ENCODE assay signal across 14 cellular contexts in the genomic region with DNA sequence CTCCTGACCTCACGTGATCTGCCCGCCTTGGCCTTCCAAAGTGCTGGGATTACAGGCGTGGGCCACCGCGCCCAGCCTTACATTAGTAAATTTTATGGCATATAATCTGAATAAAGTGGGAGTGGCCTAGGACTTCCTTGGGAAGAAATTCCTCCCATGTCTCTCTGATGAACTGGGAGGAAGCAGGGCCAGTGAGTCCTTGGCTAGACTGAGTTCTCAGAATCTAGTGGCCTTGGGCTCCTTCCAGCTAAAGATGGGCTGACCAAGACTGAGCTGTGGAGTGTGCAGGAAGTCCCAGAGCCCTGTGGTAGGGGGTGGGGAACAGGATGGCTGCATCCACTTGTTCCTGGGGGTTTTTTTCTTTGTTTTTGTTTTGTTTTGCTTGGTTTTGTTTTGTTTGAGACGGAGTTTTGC. TPM values are rescaled to one million over a fixed set of nuclear protein-coding genes. Genes with fewer than 3 reads are reported as not detected.
DNase-seq lines count a peak whose midpoint lies in the region; ATAC-seq, FAIRE-seq and TF ChIP-seq lines count a peak whose summit lies in the region.
"Had no signal": no experiment of that assay in that cellular context is flagged by ENCODE, and none has a peak within 500 bp of the region (broad histone marks: within the 10 kb centered on the region; RNA-seq: fewer than 3 reads in every experiment).

No MANE protein-coding gene starts in this region.

- POLR2A ChIA-PET in HepG2 (lab: Yijun Ruan, JAX), result no interaction called here

- H4K20me1 ChIP-seq in HepG2 (ENCODE audit: insufficient read depth, low read length), result no peaks in the 10 kb centered on the region

- no peak for ATAC-seq in HepG2
- ATAC-seq: PC-3 had no signal

- H2AFZ ChIP-seq in HepG2 (ENCODE audit: low read length), result no peak overlapping the region

- H3K4me1 ChIP-seq in HepG2 (ENCODE audit: insufficient read depth, low read length) (peaks cover 96% of the 10 kb centered on the region), thyroid gland (peaks cover 6 to 50% of the 10 kb centered on the region in 2 donors)

- H3K27ac Mint-ChIP-seq in dendritic cell treated with granulocyte-macrophage colony-stimulating factor and Interleukin-4, amounts not matched to agents 40 ng/mL and 50 ng/mL, for 4 days, result peak overlapping the region; percentile 64

- no peak for FAIRE-seq in HepG2 (lab: Jason Lieb, UNC)

- H3K27me3 ChIP-seq in MG63 (no peaks in the 10 kb centered on the region), HepG2 (ENCODE audit: control insufficient read depth in 1 of 2, insufficient read depth in 2 of 2, low read length in 2 of 2) (no peaks in the 10 kb centered on the region), thyroid gland (no peaks in the 10 kb centered on the region)

- H3K27me3 Mint-ChIP-seq in dendritic cell treated with granulocyte-macrophage colony-stimulating factor and Interleukin-4, amounts not matched to agents 40 ng/mL and 50 ng/mL, for 4 days, result peaks cover 2% of the 10 kb centered on the region

- BruUV-seq in HepG2 (replicated peaks; lab: Mats Ljungman, UMichigan), result no TSS peak

- CTCF ChIA-PET in HepG2 (lab: Yijun Ruan, JAX; ENCODE audit: low intra/inter-chr PET ratio, low total read pairs), result interaction anchor here (1.8 to 4.0 kb wide), 2 partner anchors 8 to 204 kb away, joined by 28 to 37 read pairs; no protein-coding TSS in a partner anchor

- 94% methylated on average over 6 of the region's 6 CpGs for WGBS in HepG2 (ENCODE audit: low lambda C conversion rate)
- WGBS in thyroid gland, 2 donors, result 71 to 77% methylated on average over 6 of the region's 6 CpGs

- TF ChIP-seq RAD21 in HepG2 (CRISPR knock-in tag; IDR thresholded peaks at IDR 0.05), result no peak

- H3K4me1 Mint-ChIP-seq in dendritic cell treated with granulocyte-macrophage colony-stimulating factor and Interleukin-4, amounts not matched to agents 40 ng/mL and 50 ng/mL, for 4 days (ENCODE audit: low read depth), result peaks cover 52% of the 10 kb centered on the region

- DNase-seq in MG63, result peak; percentile 72
- DNase-seq in HepG2 (ENCODE audit: low spot score), result no peak
- peak in 1 of 2 donors; percentile 55 for DNase-seq in thyroid gland
- no peak for DNase-seq in NCI-H2227 treated with DMSO at 0.1 percent for 48 hours (lab: John Stamatoyannopoulos, UW)
- DNase-seq in D341Med (ENCODE audit: low spot score), result no peak
- no peak for DNase-seq in iPS-NIHi11 (ENCODE audit: low spot score)
- no peak for DNase-seq in LoVo (ENCODE audit: low spot score)
- DNase-seq: amniotic stem cell, Caco-2, Karpas-422, NCI-H2171, PC-3, T-helper 9 cell had no signal

- H3K36me3 Mint-ChIP-seq in dendritic cell treated with granulocyte-macrophage colony-stimulating factor and Interleukin-4, amounts not matched to agents 40 ng/mL and 50 ng/mL, for 4 days (ENCODE audit: low read depth), result peaks cover 30% of the 10 kb centered on the region

- H3K4me3 ChIP-seq in MG63 (no peak overlapping the region), HepG2 (replicated peaks in 1 of 3; ENCODE audit: insufficient read depth in 1 of 3, low read depth in 2 of 3, low read length in 3 of 3) (no peak overlapping the region), thyroid gland (replicated peaks in 1 of 3) (no peak overlapping the region)

- TF ChIP-seq CTCF in HepG2 (CRISPR knock-in tag; IDR thresholded peaks at IDR 0.05), result no peak
- TF ChIP-seq CTCF in thyroid gland (IDR thresholded peaks at IDR 0.05), result no peak

- H3K9me3 ChIP-seq in MG63 (no peaks in the 10 kb centered on the region), HepG2 (ENCODE audit: low read length) (no peaks in the 10 kb centered on the region), thyroid gland (no peaks in the 10 kb centered on the region)
- H3K9me3 ChIP-seq: Caco-2 had no signal

- H3K9ac ChIP-seq in HepG2 (ENCODE audit: insufficient read depth, low read depth, low read length), result no peak overlapping the region

- H3K4me2 ChIP-seq in HepG2 (ENCODE audit: low read depth, low read length), result no peak overlapping the region

- intact Hi-C loops in dendritic cell treated with granulocyte-macrophage colony-stimulating factor and Interleukin-4, amounts not matched to agents 40 ng/mL and 50 ng/mL, for 4 days (cut with micrococcal nuclease), result no loop called here
- intact Hi-C loops in HepG2 (cut with micrococcal nuclease; ENCODE audit: unreplicated experiment) (no loop called here), thyroid gland (cut with DNase I) (loop anchor here (5.0 kb wide), 1 partner anchor 204 kb away; no protein-coding TSS in a partner anchor)

- no peak for TF ChIP-seq EP300 in HepG2 (IDR thresholded peaks at IDR 0.05; ENCODE audit: low read depth in 2 of 2, low read length in 2 of 2)
- TF ChIP-seq EP300 in HepG2 (CRISPR knock-in tag; IDR thresholded peaks at IDR 0.05; ENCODE audit: borderline replicate concordance), result no peak

- TF ChIP-seq POLR2A in HepG2 (IDR thresholded peaks at IDR 0.05; ENCODE audit: insufficient read depth in 1 of 2, low read depth in 2 of 2, low read length in 2 of 2) (no peak), thyroid gland (IDR thresholded peaks at IDR 0.05) (no peak)

- no peaks in the 10 kb centered on the region for H3K79me2 ChIP-seq in HepG2 (ENCODE audit: insufficient read depth, low read length)

- H3K27ac ChIP-seq in HepG2 (ENCODE audit: extremely low read length, insufficient read depth, low read length) (no peak overlapping the region), thyroid gland (peak overlapping the region in 2 of 3 donors; percentile 68 to 78)

- H3K4me3 Mint-ChIP-seq in dendritic cell treated with granulocyte-macrophage colony-stimulating factor and Interleukin-4, amounts not matched to agents 40 ng/mL and 50 ng/mL, for 4 days, result no peak overlapping the region

- H3K36me3 ChIP-seq in MG63 (peaks cover 16% of the 10 kb centered on the region), HepG2 (replicated peaks in 1 of 2; ENCODE audit: control insufficient read depth in 1 of 2, insufficient read depth in 2 of 2, low read length in 2 of 2) (peaks cover 0 to 4% of the 10 kb centered on the region in 2 experiments; a peak in 2 of 5 replicates), thyroid gland (peaks cover 0 to 10% of the 10 kb centered on the region in 2 donors)

- H3K9me3 Mint-ChIP-seq in dendritic cell treated with granulocyte-macrophage colony-stimulating factor and Interleukin-4, amounts not matched to agents 40 ng/mL and 50 ng/mL, for 4 days, result no peaks in the 10 kb centered on the region

- in situ Hi-C loops in HepG2 (cut with HindIII; ENCODE audit: extremely low pct_ligation_motif_present, low pct_unique_long_range_greater_than_20kb), result no loop called here

RNA-seq across cellular contexts. Expression of gene NAGLU, which starts 10.0 kb away (rescaled TPM):
- total RNA-seq in MG63 (2014; rRNA removed; shearing (Covaris generic); ENCODE audit: low replicate concordance), result 18.5 and 46.4 TPM in 2 replicates
- total RNA-seq in HepG2 (2016; rRNA removed; fragmentation: Illumina TruSeq; extraction: Trizol), result 13.1 and 40.1 TPM in 2 replicates
- total RNA-seq in HepG2 (2016; cell fraction: cytosol; rRNA removed; fragmentation: Illumina TruSeq; extraction: Trizol; ENCODE audit: low read depth), result 11.7 and 11.8 TPM in 2 replicates
- 11.6 and 40.3 TPM in 2 replicates for total RNA-seq in HepG2 (2016; cell fraction: insoluble cytoplasmic fraction; rRNA removed; fragmentation: Illumina TruSeq; extraction: Trizol)
- 16.4 and 17.9 TPM in 2 replicates for total RNA-seq in HepG2 (2016; cell fraction: membrane; rRNA removed; fragmentation: Illumina TruSeq; extraction: Trizol)
- total RNA-seq in HepG2 (2016; cell fraction: nucleus; rRNA removed; fragmentation: Illumina TruSeq; extraction: Trizol), result 46.8 and 52.2 TPM in 2 replicates
- polyA plus RNA-seq in HepG2 (2011; rRNA removed), result 28.2 and 29.4 TPM in 2 replicates
- 19.2 and 36.3 TPM in 2 replicates for polyA plus RNA-seq in HepG2 (2011; cell fraction: cytosol; rRNA removed)
- 76.6 and 98.9 TPM in 2 replicates for polyA plus RNA-seq in HepG2 (2011; cell fraction: nucleus; rRNA removed)
- 20.7 and 21.0 TPM in 2 replicates for polyA plus RNA-seq in HepG2 (2012)
- polyA plus RNA-seq in HepG2 (2016; cell fraction: cytosol; fragmentation: Illumina TruSeq; extraction: Trizol; ENCODE audit: low read depth), result 8.0 and 8.6 TPM in 2 replicates
- polyA plus RNA-seq in HepG2 (2016; cell fraction: insoluble cytoplasmic fraction; fragmentation: Illumina TruSeq; extraction: Trizol; ENCODE audit: low read depth), result 12.0 and 16.4 TPM in 2 replicates
- 11.8 and 12.2 TPM in 2 replicates for polyA plus RNA-seq in HepG2 (2016; cell fraction: membrane; fragmentation: Illumina TruSeq; extraction: Trizol; ENCODE audit: low read depth)
- 83.1 and 85.8 TPM in 2 replicates for polyA plus RNA-seq in HepG2 (2016; cell fraction: nucleus; fragmentation: Illumina TruSeq; extraction: Trizol; ENCODE audit: insufficient read depth, low read depth)
- 23.9 and 52.5 TPM in 2 replicates for polyA minus RNA-seq in HepG2 (2011; rRNA and poly(A)+ RNA removed; ENCODE audit: low replicate concordance)
- 17.1 and 17.5 TPM in 2 replicates for polyA minus RNA-seq in HepG2 (2011; cell fraction: cytosol; rRNA and poly(A)+ RNA removed)
- polyA minus RNA-seq in HepG2 (2011; cell fraction: nucleus; rRNA and poly(A)+ RNA removed), result 31.7 and 32.4 TPM in 2 replicates
- 100 to 1,000 TPM in 2 of 4 donors, 10 to 100 TPM in 2; 56.7 to 140 (median 101) TPM for total RNA-seq in thyroid gland

RNA-seq across cellular contexts. Expression of gene HSD17B1, which starts 26.7 kb away (rescaled TPM):
- 0.59 and 2.8 TPM in 2 replicates for total RNA-seq in MG63 (2014; rRNA removed; shearing (Covaris generic); ENCODE audit: low replicate concordance)
- total RNA-seq in HepG2 (2016; rRNA removed; fragmentation: Illumina TruSeq; extraction: Trizol), result 0.77 and 0.93 TPM in 2 replicates
- 0.88 and 1.6 TPM in 2 replicates for total RNA-seq in HepG2 (2016; cell fraction: cytosol; rRNA removed; fragmentation: Illumina TruSeq; extraction: Trizol; ENCODE audit: low read depth)
- 1.00 and 1.1 TPM in 2 replicates for total RNA-seq in HepG2 (2016; cell fraction: insoluble cytoplasmic fraction; rRNA removed; fragmentation: Illumina TruSeq; extraction: Trizol)
- 0.71 and 0.90 TPM in 2 replicates for total RNA-seq in HepG2 (2016; cell fraction: membrane; rRNA removed; fragmentation: Illumina TruSeq; extraction: Trizol)
- 0.53 and 1.1 TPM in 2 replicates for total RNA-seq in HepG2 (2016; cell fraction: nucleus; rRNA removed; fragmentation: Illumina TruSeq; extraction: Trizol)
- polyA plus RNA-seq in HepG2 (2011; rRNA removed), result 0.34 and 0.54 TPM in 2 replicates
- polyA plus RNA-seq in HepG2 (2011; cell fraction: cytosol; rRNA removed), result 0.22 and 0.75 TPM in 2 replicates
- 2.1 and 2.9 TPM in 2 replicates for polyA plus RNA-seq in HepG2 (2011; cell fraction: nucleus; rRNA removed)
- 3.1 and 4.6 TPM in 2 replicates for polyA plus RNA-seq in HepG2 (2012)
- polyA plus RNA-seq in HepG2 (2016; cell fraction: cytosol; fragmentation: Illumina TruSeq; extraction: Trizol; ENCODE audit: low read depth), result 0.66 and 0.93 TPM in 2 replicates
- polyA plus RNA-seq in HepG2 (2016; cell fraction: insoluble cytoplasmic fraction; fragmentation: Illumina TruSeq; extraction: Trizol; ENCODE audit: low read depth), result 0.40 and 0.55 TPM in 2 replicates
- 0.49 TPM in 2 replicates for polyA plus RNA-seq in HepG2 (2016; cell fraction: membrane; fragmentation: Illumina TruSeq; extraction: Trizol; ENCODE audit: low read depth)
- polyA plus RNA-seq in HepG2 (2016; cell fraction: nucleus; fragmentation: Illumina TruSeq; extraction: Trizol; ENCODE audit: insufficient read depth, low read depth), result 1.3 and 1.4 TPM in 2 replicates
- polyA minus RNA-seq in HepG2 (2011; rRNA and poly(A)+ RNA removed; ENCODE audit: low replicate concordance), result 0.94 and 1.4 TPM in 2 replicates
- polyA minus RNA-seq in HepG2 (2011; cell fraction: cytosol; rRNA and poly(A)+ RNA removed), result 0.62 and 0.89 TPM in 2 replicates
- polyA minus RNA-seq in HepG2 (2011; cell fraction: nucleus; rRNA and poly(A)+ RNA removed), result 1.2 and 1.3 TPM in 2 replicates
- total RNA-seq in thyroid gland, result 1 to 10 TPM in 2 of 4 donors, under 1 TPM in 2; 0.21 to 4.1 (median 1.3) TPM

RNA-seq across cellular contexts. Expression of gene COASY, which starts 35.9 kb away (rescaled TPM):
- total RNA-seq in MG63 (2014; rRNA removed; shearing (Covaris generic); ENCODE audit: low replicate concordance), result 7.7 and 12.4 TPM in 2 replicates
- total RNA-seq in HepG2 (2016; rRNA removed; fragmentation: Illumina TruSeq; extraction: Trizol), result 90.7 and 115 TPM in 2 replicates
- 22.2 and 24.7 TPM in 2 replicates for total RNA-seq in HepG2 (2016; cell fraction: cytosol; rRNA removed; fragmentation: Illumina TruSeq; extraction: Trizol; ENCODE audit: low read depth)
- total RNA-seq in HepG2 (2016; cell fraction: insoluble cytoplasmic fraction; rRNA removed; fragmentation: Illumina TruSeq; extraction: Trizol), result 99.1 and 105 TPM in 2 replicates
- total RNA-seq in HepG2 (2016; cell fraction: membrane; rRNA removed; fragmentation: Illumina TruSeq; extraction: Trizol), result 64.5 and 68.5 TPM in 2 replicates
- 102 and 126 TPM in 2 replicates for total RNA-seq in HepG2 (2016; cell fraction: nucleus; rRNA removed; fragmentation: Illumina TruSeq; extraction: Trizol)
- 125 and 158 TPM in 2 replicates for polyA plus RNA-seq in HepG2 (2011; rRNA removed)
- polyA plus RNA-seq in HepG2 (2011; cell fraction: cytosol; rRNA removed), result 60.6 and 76.3 TPM in 2 replicates
- polyA plus RNA-seq in HepG2 (2011; cell fraction: nucleus; rRNA removed), result 464 and 551 TPM in 2 replicates
- 189 and 231 TPM in 2 replicates for polyA plus RNA-seq in HepG2 (2012)
- 24.2 and 25.6 TPM in 2 replicates for polyA plus RNA-seq in HepG2 (2016; cell fraction: cytosol; fragmentation: Illumina TruSeq; extraction: Trizol; ENCODE audit: low read depth)
- polyA plus RNA-seq in HepG2 (2016; cell fraction: insoluble cytoplasmic fraction; fragmentation: Illumina TruSeq; extraction: Trizol; ENCODE audit: low read depth), result 120 and 149 TPM in 2 replicates
- polyA plus RNA-seq in HepG2 (2016; cell fraction: membrane; fragmentation: Illumina TruSeq; extraction: Trizol; ENCODE audit: low read depth), result 59.9 and 61.3 TPM in 2 replicates
- polyA plus RNA-seq in HepG2 (2016; cell fraction: nucleus; fragmentation: Illumina TruSeq; extraction: Trizol; ENCODE audit: insufficient read depth, low read depth), result 256 and 260 TPM in 2 replicates
- polyA minus RNA-seq in HepG2 (2011; rRNA and poly(A)+ RNA removed; ENCODE audit: low replicate concordance), result 127 and 141 TPM in 2 replicates
- polyA minus RNA-seq in HepG2 (2011; cell fraction: cytosol; rRNA and poly(A)+ RNA removed), result 69.1 and 69.4 TPM in 2 replicates
- polyA minus RNA-seq in HepG2 (2011; cell fraction: nucleus; rRNA and poly(A)+ RNA removed), result 69.1 and 80.1 TPM in 2 replicates
- total RNA-seq in thyroid gland, result 10 to 100 TPM; 32.7 to 60.9 (median 48.7) TPM

RNA-seq across cellular contexts. Expression of gene MLX, which starts 40.9 kb away (rescaled TPM):
- total RNA-seq in MG63 (2014; rRNA removed; shearing (Covaris generic); ENCODE audit: low replicate concordance), result 19.8 and 40.0 TPM in 2 replicates
- total RNA-seq in HepG2 (2016; rRNA removed; fragmentation: Illumina TruSeq; extraction: Trizol) (38.9 and 40.2 TPM in 2 replicates), thyroid gland (10 to 100 TPM; 47.0 to 62.8 (median 52.9) TPM)
- total RNA-seq in HepG2 (2016; cell fraction: cytosol; rRNA removed; fragmentation: Illumina TruSeq; extraction: Trizol; ENCODE audit: low read depth), result 28.0 and 30.5 TPM in 2 replicates
- total RNA-seq in HepG2 (2016; cell fraction: insoluble cytoplasmic fraction; rRNA removed; fragmentation: Illumina TruSeq; extraction: Trizol), result 37.2 and 39.5 TPM in 2 replicates
- 34.6 and 39.3 TPM in 2 replicates for total RNA-seq in HepG2 (2016; cell fraction: membrane; rRNA removed; fragmentation: Illumina TruSeq; extraction: Trizol)
- 34.5 and 44.1 TPM in 2 replicates for total RNA-seq in HepG2 (2016; cell fraction: nucleus; rRNA removed; fragmentation: Illumina TruSeq; extraction: Trizol)
- 74.4 and 85.4 TPM in 2 replicates for polyA plus RNA-seq in HepG2 (2011; rRNA removed)
- polyA plus RNA-seq in HepG2 (2011; cell fraction: cytosol; rRNA removed), result 53.2 and 55.1 TPM in 2 replicates
- 173 and 195 TPM in 2 replicates for polyA plus RNA-seq in HepG2 (2011; cell fraction: nucleus; rRNA removed)
- 41.9 and 49.7 TPM in 2 replicates for polyA plus RNA-seq in HepG2 (2012)
- polyA plus RNA-seq in HepG2 (2016; cell fraction: cytosol; fragmentation: Illumina TruSeq; extraction: Trizol; ENCODE audit: low read depth), result 14.9 and 18.6 TPM in 2 replicates
- 55.1 and 57.7 TPM in 2 replicates for polyA plus RNA-seq in HepG2 (2016; cell fraction: insoluble cytoplasmic fraction; fragmentation: Illumina TruSeq; extraction: Trizol; ENCODE audit: low read depth)
- polyA plus RNA-seq in HepG2 (2016; cell fraction: membrane; fragmentation: Illumina TruSeq; extraction: Trizol; ENCODE audit: low read depth), result 24.6 and 25.0 TPM in 2 replicates
- 99.9 and 109 TPM in 2 replicates for polyA plus RNA-seq in HepG2 (2016; cell fraction: nucleus; fragmentation: Illumina TruSeq; extraction: Trizol; ENCODE audit: insufficient read depth, low read depth)
- polyA minus RNA-seq in HepG2 (2011; rRNA and poly(A)+ RNA removed; ENCODE audit: low replicate concordance), result 81.6 and 104 TPM in 2 replicates
- 29.7 and 33.3 TPM in 2 replicates for polyA minus RNA-seq in HepG2 (2011; cell fraction: cytosol; rRNA and poly(A)+ RNA removed)
- 50.6 and 76.5 TPM in 2 replicates for polyA minus RNA-seq in HepG2 (2011; cell fraction: nucleus; rRNA and poly(A)+ RNA removed)

RNA-seq across cellular contexts. Expression of gene PSMC3IP, which starts 51.5 kb away (rescaled TPM):
- 5.6 and 29.6 TPM in 2 replicates for total RNA-seq in MG63 (2014; rRNA removed; shearing (Covaris generic); ENCODE audit: low replicate concordance)
- total RNA-seq in HepG2 (2016; rRNA removed; fragmentation: Illumina TruSeq; extraction: Trizol) (20.1 and 22.4 TPM in 2 replicates), thyroid gland (1 to 10 TPM; 1.4 to 5.8 (median 4.5) TPM)
- 25.7 and 27.1 TPM in 2 replicates for total RNA-seq in HepG2 (2016; cell fraction: cytosol; rRNA removed; fragmentation: Illumina TruSeq; extraction: Trizol; ENCODE audit: low read depth)
- 19.5 and 23.7 TPM in 2 replicates for total RNA-seq in HepG2 (2016; cell fraction: insoluble cytoplasmic fraction; rRNA removed; fragmentation: Illumina TruSeq; extraction: Trizol)
- 36.3 and 38.4 TPM in 2 replicates for total RNA-seq in HepG2 (2016; cell fraction: membrane; rRNA removed; fragmentation: Illumina TruSeq; extraction: Trizol)
- 19.9 and 24.0 TPM in 2 replicates for total RNA-seq in HepG2 (2016; cell fraction: nucleus; rRNA removed; fragmentation: Illumina TruSeq; extraction: Trizol)
- 5.5 and 6.5 TPM in 2 replicates for polyA plus RNA-seq in HepG2 (2011; rRNA removed)
- polyA plus RNA-seq in HepG2 (2011; cell fraction: cytosol; rRNA removed), result 3.1 and 3.3 TPM in 2 replicates
- polyA plus RNA-seq in HepG2 (2011; cell fraction: nucleus; rRNA removed), result 15.1 and 18.7 TPM in 2 replicates
- polyA plus RNA-seq in HepG2 (2012), result 6.5 and 8.5 TPM in 2 replicates
- 36.9 and 41.0 TPM in 2 replicates for polyA plus RNA-seq in HepG2 (2016; cell fraction: cytosol; fragmentation: Illumina TruSeq; extraction: Trizol; ENCODE audit: low read depth)
- polyA plus RNA-seq in HepG2 (2016; cell fraction: insoluble cytoplasmic fraction; fragmentation: Illumina TruSeq; extraction: Trizol; ENCODE audit: low read depth), result 31.0 and 31.1 TPM in 2 replicates
- polyA plus RNA-seq in HepG2 (2016; cell fraction: membrane; fragmentation: Illumina TruSeq; extraction: Trizol; ENCODE audit: low read depth), result 41.0 and 42.1 TPM in 2 replicates
- polyA plus RNA-seq in HepG2 (2016; cell fraction: nucleus; fragmentation: Illumina TruSeq; extraction: Trizol; ENCODE audit: insufficient read depth, low read depth), result 56.5 and 60.1 TPM in 2 replicates
- polyA minus RNA-seq in HepG2 (2011; rRNA and poly(A)+ RNA removed; ENCODE audit: low replicate concordance), result 2.7 and 15.4 TPM in 2 replicates
- 1.6 and 2.4 TPM in 2 replicates for polyA minus RNA-seq in HepG2 (2011; cell fraction: cytosol; rRNA and poly(A)+ RNA removed)
- 9.1 and 9.4 TPM in 2 replicates for polyA minus RNA-seq in HepG2 (2011; cell fraction: nucleus; rRNA and poly(A)+ RNA removed)
